ENCODE assay signal across 12 cellular contexts in genomic region chr18:48954837-48955527, GRCh38. TPM values are rescaled to one million over a fixed set of nuclear protein-coding genes. Genes with fewer than 3 reads are reported as not detected.
DNase-seq lines count a peak whose midpoint lies in the region; ATAC-seq and TF ChIP-seq lines count a peak whose summit lies in the region.
"Had no signal": no experiment of that assay in that cellular context is flagged by ENCODE, and none has a peak within 500 bp of the region (broad histone marks: within the 10 kb centered on the region; RNA-seq: fewer than 3 reads in every experiment).

No MANE protein-coding gene starts in this region.

- H3K27ac ChIP-seq in ACC112 (ENCODE audit: low read depth, low read length) (peak overlapping the region; percentile 88), foreskin keratinocyte (peak overlapping the region; percentile 91), rectal smooth muscle tissue (ENCODE audit: low read depth, low read length) (peak overlapping the region; percentile 78)
- H3K27ac ChIP-seq: SJCRH30 had no signal

- no peaks in the 10 kb centered on the region for H3K36me3 Mint-ChIP-seq in T-cell
- no peaks in the 10 kb centered on the region for H3K36me3 Mint-ChIP-seq in stimulated activated memory B cell treated with anti-CD40 and anti-IgM and Interleukin-4, amounts not matched to agents 10 μg/mL and 1 μg/mL and 100 μg/mL, for 72 hours

- H3K36me3 ChIP-seq in ACC112 (ENCODE audit: insufficient read depth, low read length) (no peaks in the 10 kb centered on the region), rectal smooth muscle tissue (ENCODE audit: control insufficient read depth, insufficient read depth, low read length) (no peaks in the 10 kb centered on the region)
- H3K36me3 ChIP-seq: SJCRH30 had no signal

- H3K79me2 ChIP-seq in ACC112 (ENCODE audit: control insufficient read depth, insufficient read depth, low read length, unreplicated experiment), result peaks cover 18% of the 10 kb centered on the region

- CTCF ChIA-PET in T-cell (lab: Charles Lee), result interaction anchor here (0.5 to 0.7 kb wide), 5 partner anchors 15 to 505 kb away, joined by 3 to 11 read pairs (median 5); no protein-coding TSS in a partner anchor

- H3K4me3 ChIP-seq in ACC112 (ENCODE audit: low read depth, low read length) (0 out of 2 replicates have a peak overlapping the region, but pooled peaks have one; percentile 6), rectal smooth muscle tissue (ENCODE audit: low read length) (no peak overlapping the region)
- H3K4me3 ChIP-seq: SJCRH30 had no signal

- H3K27me3 ChIP-seq in ACC112 (ENCODE audit: insufficient read depth, low read length), result no peaks in the 10 kb centered on the region
- H3K27me3 ChIP-seq in foreskin keratinocyte, result no peaks in the 10 kb centered on the region
- no peaks in the 10 kb centered on the region for H3K27me3 ChIP-seq in rectal smooth muscle tissue (ENCODE audit: control insufficient read depth, insufficient read depth, low read length)
- H3K27me3 ChIP-seq: SJCRH30 had no signal

- no peaks in the 10 kb centered on the region for H3K9me3 Mint-ChIP-seq in T-cell
- H3K9me3 Mint-ChIP-seq in stimulated activated memory B cell treated with anti-CD40 and anti-IgM and Interleukin-4, amounts not matched to agents 10 μg/mL and 1 μg/mL and 100 μg/mL, for 72 hours, result no peaks in the 10 kb centered on the region
- H3K9me3 Mint-ChIP-seq: activated naive CD8-positive, alpha-beta T cell treated with anti-CD3 and anti-CD28 coated beads, Interleukin-2, amount 10 ng/mL, durations not matched to agents 7 days and 5 days had no signal

- H2AFZ ChIP-seq in ACC112 (ENCODE audit: low read length, unreplicated experiment), result peak overlapping the region; percentile 96

- POLR2A ChIA-PET in T-cell (lab: Charles Lee), result interaction anchor here (0.5 to 0.7 kb wide), 4 partner anchors 25 to 96 kb away, joined by 3 to 10 read pairs (median 6); no protein-coding TSS in a partner anchor

- no peak overlapping the region for H3K4me3 Mint-ChIP-seq in T-cell
- no peak overlapping the region for H3K4me3 Mint-ChIP-seq in stimulated activated memory B cell treated with anti-CD40 and anti-IgM and Interleukin-4, amounts not matched to agents 10 μg/mL and 1 μg/mL and 100 μg/mL, for 72 hours
- H3K4me3 Mint-ChIP-seq: activated naive CD8-positive, alpha-beta T cell treated with anti-CD3 and anti-CD28 coated beads, Interleukin-2, amount 10 ng/mL, durations not matched to agents 7 days and 5 days had no signal

- no peak for DNase-seq in T-cell
- DNase-seq in foreskin keratinocyte, result peak; percentile 94 to 97
- no peak for DNase-seq in hippocampal formation (lab: John Stamatoyannopoulos, UW)
- no peak for DNase-seq in SIG-M5 (lab: John Stamatoyannopoulos, UW)
- DNase-seq: activated naive CD8-positive, alpha-beta T cell treated with anti-CD3 and anti-CD28 coated beads, Interleukin-2, amount 10 ng/mL, durations not matched to agents 7 days and 5 days; GF-D8; H7; SJCRH30 had no signal

- TF ChIP-seq CTCF in foreskin keratinocyte (conservative IDR thresholded peaks at IDR 0.05), result no peak

- no peak overlapping the region for H3K9ac ChIP-seq in rectal smooth muscle tissue (ENCODE audit: low read length)

- peaks cover 28 to 31% (median 31%) of the 10 kb centered on the region in 3 donors for H3K4me1 Mint-ChIP-seq in T-cell
- H3K4me1 Mint-ChIP-seq in stimulated activated memory B cell treated with anti-CD40 and anti-IgM and Interleukin-4, amounts not matched to agents 10 μg/mL and 1 μg/mL and 100 μg/mL, for 72 hours, result peaks cover 7% of the 10 kb centered on the region

- peaks cover 42% of the 10 kb centered on the region for H3K4me1 ChIP-seq in ACC112 (ENCODE audit: control insufficient read depth, insufficient read depth, low read length, unreplicated experiment)
- H3K4me1 ChIP-seq in foreskin keratinocyte, result peaks cover 29% of the 10 kb centered on the region
- peaks cover 21% of the 10 kb centered on the region for H3K4me1 ChIP-seq in rectal smooth muscle tissue (ENCODE audit: control insufficient read depth, insufficient read depth, low read length)
- H3K4me1 ChIP-seq: SJCRH30 had no signal

- no peaks in the 10 kb centered on the region for H3K27me3 Mint-ChIP-seq in T-cell
- no peaks in the 10 kb centered on the region for H3K27me3 Mint-ChIP-seq in stimulated activated memory B cell treated with anti-CD40 and anti-IgM and Interleukin-4, amounts not matched to agents 10 μg/mL and 1 μg/mL and 100 μg/mL, for 72 hours

- peak overlapping the region; percentile 76 to 87 for H3K27ac Mint-ChIP-seq in T-cell
- H3K27ac Mint-ChIP-seq in stimulated activated memory B cell treated with anti-CD40 and anti-IgM and Interleukin-4, amounts not matched to agents 10 μg/mL and 1 μg/mL and 100 μg/mL, for 72 hours, result no peak overlapping the region
- H3K27ac Mint-ChIP-seq: activated naive CD8-positive, alpha-beta T cell treated with anti-CD3 and anti-CD28 coated beads, Interleukin-2, amount 10 ng/mL, durations not matched to agents 7 days and 5 days had no signal

- ATAC-seq in T-cell (replicated peaks in 1 of 4), result no peak
- peak; percentile 59 for ATAC-seq in foreskin keratinocyte
- ATAC-seq in stimulated activated memory B cell treated with anti-CD40 and anti-IgM and Interleukin-4, amounts not matched to agents 10 μg/mL and 1 μg/mL and 100 μg/mL, for 72 hours, result no peak
- no peak for ATAC-seq in GM21381 (IDR thresholded peaks at IDR 0.05; ENCODE audit: unreplicated experiment)

RNA-seq across cellular contexts. Expression of gene SMAD7, which starts 4.2 kb away (rescaled TPM):
- 100 to 1,000 TPM in 1 of 5 donors, 10 to 100 TPM in 4; 28.5 to 138 (median 57.7) TPM for total RNA-seq in T-cell
- total RNA-seq in foreskin keratinocyte, result 7.2 and 10.5 TPM in 2 replicates
- polyA plus RNA-seq in foreskin keratinocyte, result 4.3 and 5.2 TPM in 2 replicates

Comparison
In these comparisons a context has a peak if more than half of its experiments do, and no peak if none do; other contexts are left out.
1. DNase-seq: peak in foreskin keratinocyte (2 of 2); none in T-cell (0 of 34), hippocampal formation (0 of 2) and SIG-M5 (single experiment).
2. Peak in every context shown above with its lines, with median percentiles within 50 percentile points of each other: H3K27ac ChIP-seq.